9 cellular contexts compared by ENCODE assay signal in the genomic region with DNA sequence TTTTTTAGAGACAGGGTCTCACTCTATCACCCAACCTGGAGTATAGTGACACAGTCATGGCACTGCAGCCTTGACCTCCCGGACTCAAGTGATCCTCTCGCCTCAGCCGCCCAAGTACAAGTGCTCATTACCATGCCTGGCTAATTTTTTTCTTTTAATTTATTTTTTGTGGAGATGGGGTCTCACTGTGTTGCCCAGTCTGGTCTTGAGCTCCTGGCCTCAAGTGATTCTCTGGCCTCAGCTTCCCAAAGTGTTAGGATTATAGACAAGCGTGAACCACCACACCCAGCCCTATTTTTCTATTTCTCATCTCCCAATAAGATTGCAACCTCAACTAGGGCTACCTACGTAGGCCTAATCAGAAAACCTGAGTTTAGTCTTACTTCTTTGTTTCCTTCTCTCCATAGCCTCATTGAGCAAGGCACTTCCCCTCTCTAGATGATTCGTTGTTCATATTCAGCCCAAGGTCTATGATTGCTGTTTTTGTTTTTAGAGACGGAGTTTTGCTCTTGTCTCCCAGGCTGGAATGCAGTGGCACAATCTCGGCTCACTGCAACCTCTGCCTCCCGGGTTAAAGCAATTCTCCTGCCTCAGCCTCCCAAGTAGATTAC. TPM values are rescaled to one million over a fixed set of nuclear protein-coding genes. Genes with fewer than 3 reads are reported as not detected.
DNase-seq lines count a peak whose midpoint lies in the region; ATAC-seq and TF ChIP-seq lines count a peak whose summit lies in the region.
"Had no signal": no experiment of that assay in that cellular context is flagged by ENCODE, and none has a peak within 500 bp of the region (broad histone marks: within the 10 kb centered on the region; RNA-seq: fewer than 3 reads in every experiment).

No MANE protein-coding gene starts in this region.

- no peak overlapping the region for H3T11ph ChIP-seq in H9 (ENCODE audit: low read length)

- H3K23ac ChIP-seq in H9 (ENCODE audit: insufficient read length, low read depth, low read length): no peak overlapping the region

- H3K9ac ChIP-seq in BLaER1 (no peak overlapping the region), H9 (ENCODE audit: extremely low read depth, insufficient read length, low read length) (no peak overlapping the region)

- peaks cover 15% of the 10 kb centered on the region for H3K79me2 ChIP-seq in H9 (ENCODE audit: insufficient read depth, low read length)

- no peak overlapping the region for H3K56ac ChIP-seq in H9 (ENCODE audit: insufficient read length, low read depth, low read length)

- H3K9me3 Mint-ChIP-seq in H9: no peaks in the 10 kb centered on the region; a peak in 1 of 5 replicates

- WGBS in H9 (ENCODE audit: extremely low coverage, insufficient read length, low lambda C conversion rate): no CpG with 5 or more reads among the region's 9 CpGs

- no peak overlapping the region for H3K14ac ChIP-seq in H9 (ENCODE audit: insufficient read depth, low read length)

- H3K4me2 ChIP-seq in BLaER1 (peak overlapping the region; percentile 96; the same call in 1 of the 2 replicates), H9 (ENCODE audit: insufficient read depth, insufficient read length, low read length) (no peak overlapping the region)

- H3K4me3 ChIP-seq in BLaER1 (no peak overlapping the region), WERI-Rb-1 (ENCODE audit: low read depth, low read length) (peak overlapping the region; percentile 99; the same call in 1 of the 2 replicates), lower lobe of right lung (peak overlapping the region; percentile 97)

- H3K27me3 Mint-ChIP-seq in H9 (ENCODE audit: low read depth): no peaks in the 10 kb centered on the region

- H3K36me3 ChIP-seq in BLaER1: peaks cover 17% of the 10 kb centered on the region
- H3K36me3 ChIP-seq in WERI-Rb-1: peaks cover 20% of the 10 kb centered on the region
- H3K36me3 ChIP-seq in lower lobe of right lung: peaks cover 13% of the 10 kb centered on the region

- peaks cover 0 to 14% (median 13%) of the 10 kb centered on the region in 3 experiments; a peak in 5 of 7 replicates for H3K36me3 Mint-ChIP-seq in H9 (ENCODE audit: insufficient read depth in 1 of 3, low read depth in 3 of 3)

- H2BK20ac ChIP-seq in H9 (ENCODE audit: low read depth, low read length, poor library complexity, severe bottlenecking): no peak overlapping the region

- H4K8ac ChIP-seq in H9 (replicated peaks; ENCODE audit: insufficient read length, low read depth, low read length): no peak overlapping the region

- H4K91ac ChIP-seq in H9 (ENCODE audit: insufficient read length, low read depth, low read length): no peak overlapping the region

- H2AFZ ChIP-seq in H9 (ENCODE audit: low read length): no peak overlapping the region

- no peak overlapping the region for H2BK120ac ChIP-seq in H9 (ENCODE audit: low read depth, low read length, poor library complexity, severe bottlenecking)

- no peak for DNase-seq in H9
- DNase-seq in WERI-Rb-1: no peak
- no peak for DNase-seq in lower lobe of right lung
- no peak for DNase-seq in A172 (ENCODE audit: low spot score)
- DNase-seq: mesenchymal stem cell had no signal

- no peak overlapping the region for H3K18ac ChIP-seq in H9 (ENCODE audit: insufficient read length, low read depth, low read length)

- peaks cover 5% of the 10 kb centered on the region for H3K79me1 ChIP-seq in H9 (ENCODE audit: insufficient read depth, low read depth, low read length, poor library complexity, severe bottlenecking)

- H4K20me1 ChIP-seq in BLaER1: peaks cover 38% of the 10 kb centered on the region
- no peaks in the 10 kb centered on the region for H4K20me1 ChIP-seq in H9 (ENCODE audit: control insufficient read depth, insufficient read depth, insufficient read length)

- no peak overlapping the region for H2BK5ac ChIP-seq in H9 (ENCODE audit: insufficient read length, low read length)

- H2BK15ac ChIP-seq in H9 (ENCODE audit: low read depth, low read length): no peak overlapping the region

- intact Hi-C loops in lower lobe of right lung (cut with DNase I): no loop called here

- H3K4me1 Mint-ChIP-seq in H9: peaks cover 11 to 12% of the 10 kb centered on the region in 2 experiments

- H3K4me1 ChIP-seq in BLaER1 (peaks cover 24% of the 10 kb centered on the region), H9 (ENCODE audit: insufficient read depth, low read length) (no peaks in the 10 kb centered on the region), lower lobe of right lung (peaks cover 30% of the 10 kb centered on the region)

- H4K5ac ChIP-seq in H9 (ENCODE audit: insufficient read length, low read depth, low read length): no peak overlapping the region

- H3K27ac ChIP-seq in BLaER1 (no peak overlapping the region), H9 (ENCODE audit: insufficient read length, low read depth, low read length) (no peak overlapping the region), WERI-Rb-1 (peak overlapping the region; percentile 85), lower lobe of right lung (peak overlapping the region; percentile 94)

- ATAC-seq in lower lobe of right lung (no peak), HG02571 (IDR thresholded peaks at IDR 0.05; ENCODE audit: unreplicated experiment) (no peak), GM19035 (IDR thresholded peaks at IDR 0.05; ENCODE audit: unreplicated experiment) (no peak), GM18868 (IDR thresholded peaks at IDR 0.05; ENCODE audit: unreplicated experiment) (no peak)

- H3K4me3 Mint-ChIP-seq in H9: peak overlapping the region; percentile 22 to 99

- TF ChIP-seq CTCF in H9 (conservative IDR thresholded peaks at IDR 0.05) (no peak), WERI-Rb-1 (IDR thresholded peaks at IDR 0.05; ENCODE audit: low read depth, low read length) (no peak), lower lobe of right lung (IDR thresholded peaks at IDR 0.05) (no peak)

- no peak overlapping the region for H2AK5ac ChIP-seq in H9 (ENCODE audit: insufficient read length, low read length)

- no peak overlapping the region; a peak in 1 of 7 replicates for H3K27ac Mint-ChIP-seq in H9

- H3K4ac ChIP-seq in H9 (ENCODE audit: low read depth, low read length): no peak overlapping the region

- H3K9me3 ChIP-seq in BLaER1 (no peaks in the 10 kb centered on the region), H9 (ENCODE audit: control insufficient read depth, low read depth, low read length) (no peaks in the 10 kb centered on the region), WERI-Rb-1 (ENCODE audit: severe bottlenecking) (no peaks in the 10 kb centered on the region), lower lobe of right lung (no peaks in the 10 kb centered on the region)

- no peak overlapping the region for H2BK12ac ChIP-seq in H9 (ENCODE audit: insufficient read length, low read depth, low read length)

- H3K27me3 ChIP-seq in BLaER1 (no peaks in the 10 kb centered on the region), H9 (ENCODE audit: insufficient read depth, low read length) (no peaks in the 10 kb centered on the region), WERI-Rb-1 (ENCODE audit: insufficient read depth, low read depth, severe bottlenecking) (no peaks in the 10 kb centered on the region), lower lobe of right lung (ENCODE audit: low read depth) (no peaks in the 10 kb centered on the region)

- H3K23me2 ChIP-seq in H9 (ENCODE audit: insufficient read length, low read depth, low read length, poor library complexity, severe bottlenecking): no peaks in the 10 kb centered on the region

RNA-seq across cellular contexts. Expression of a gene that starts 1.1 kb away (rescaled TPM):
- total RNA-seq in H9 (2021) (114 TPM in 2 replicates), lower lobe of right lung (57.1 TPM)
- 35.5 and 37.8 TPM in 2 replicates for total RNA-seq in A172 (2014; rRNA removed; shearing (Covaris generic))

RNA-seq across cellular contexts. Expression of a gene that starts 34.0 kb away (rescaled TPM):
- total RNA-seq in H9 (2021) (25.0 and 27.4 TPM in 2 replicates), lower lobe of right lung (15.3 TPM)
- total RNA-seq in A172 (2014; rRNA removed; shearing (Covaris generic)): 1.5 and 3.0 TPM in 2 replicates

Comparison
In these comparisons a context has a peak if more than half of its experiments do, and no peak if none do; other contexts are left out.
1. H3K27ac ChIP-seq: peak in WERI-Rb-1 (single experiment) and lower lobe of right lung (single experiment); none in BLaER1 (single experiment) and H9 (single experiment).